In genomic region chr4:100034265-100034664, GRCh38 we compare ENCODE assay signal across 8 cellular contexts.
"Had no signal": no experiment of that assay in that cellular context is flagged by ENCODE, and none has a peak within 500 bp of the region (broad histone marks: within the 10 kb centered on the region; RNA-seq: fewer than 3 reads in every experiment).

No MANE protein-coding gene starts in this region.

- H3K9ac ChIP-seq: GM23248, KMS-11 had no signal

- H3K9me3 ChIP-seq: HAP-1 had no signal

- H3K36me3 ChIP-seq: HAP-1 had no signal

- H3K4me3 ChIP-seq: GM23248, HAP-1 had no signal

- DNase-seq: GM23248, GOT3, H7, HFFc6, KBM-7 had no signal

- H3K4me2 ChIP-seq: KMS-11 had no signal

- H2AFZ ChIP-seq: GM23248 had no signal

- ATAC-seq: HCT116 had no signal

- H3K27ac ChIP-seq: GM23248, KMS-11 had no signal

- H3K4me1 ChIP-seq: HAP-1 had no signal
